8 cellular contexts compared by ENCODE assay signal in the genomic region with DNA sequence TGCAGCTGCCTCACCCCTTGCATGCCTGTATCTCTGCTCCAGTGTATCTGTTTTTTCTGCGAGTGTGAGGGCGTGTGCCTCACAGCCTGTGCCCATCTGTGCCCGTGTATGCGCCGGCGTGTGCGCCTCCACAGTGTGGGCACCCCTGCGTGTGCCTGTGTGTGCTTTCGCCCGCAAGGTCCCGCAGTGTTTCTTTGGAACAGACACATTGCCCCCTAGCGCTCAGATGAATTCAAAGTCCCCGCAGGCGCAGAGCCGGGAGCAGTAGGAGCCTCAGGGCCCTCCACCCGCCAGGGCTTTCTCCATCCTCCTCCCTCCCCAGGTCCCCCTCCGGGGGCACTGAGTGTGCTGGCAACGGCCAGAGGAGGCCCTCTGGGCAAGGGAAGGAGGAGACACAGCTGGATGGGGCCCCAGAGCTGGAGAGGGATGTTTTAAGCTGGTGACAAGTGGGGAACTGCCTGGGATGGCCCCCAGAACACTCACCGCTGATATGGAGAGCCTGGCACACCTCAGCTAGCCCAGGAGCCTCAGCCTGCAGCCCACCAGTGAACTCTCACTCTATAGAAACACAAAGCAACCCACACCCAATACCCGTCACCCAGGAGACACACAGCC. TPM values are rescaled to one million over a fixed set of nuclear protein-coding genes. Genes with fewer than 3 reads are reported as not detected.
DNase-seq lines count a peak whose midpoint lies in the region; ATAC-seq and TF ChIP-seq lines count a peak whose summit lies in the region.

No MANE protein-coding gene starts in this region.

- peaks cover 14% of the 10 kb centered on the region for H3K27me3 ChIP-seq in lower lobe of right lung (ENCODE audit: low read depth)

- TF ChIP-seq CTCF in choroid plexus epithelial cell (conservative IDR thresholded peaks at IDR 0.05; ENCODE audit: low read depth, low read length) (peak; percentile 80), lower lobe of right lung (IDR thresholded peaks at IDR 0.05) (peak; percentile 72)

- ATAC-seq in lower lobe of right lung (peak; percentile 43 to 53), HG02798 (IDR thresholded peaks at IDR 0.05; ENCODE audit: poor library complexity, unreplicated experiment) (no peak)

- H3K4me1 ChIP-seq in lower lobe of right lung, result peaks cover 27% of the 10 kb centered on the region

- H3K4me3 ChIP-seq in choroid plexus epithelial cell (ENCODE audit: low read depth, low read length) (no peak overlapping the region), lower lobe of right lung (no peak overlapping the region)

- H3K9me3 ChIP-seq in lower lobe of right lung, result no peaks in the 10 kb centered on the region

- DNase-seq in NCI-H82 (lab: John Stamatoyannopoulos, UW), result peak; percentile 68
- DNase-seq in NCI-H82 treated with DMSO at 0.1 percent for 48 hours (lab: John Stamatoyannopoulos, UW; ENCODE audit: unreplicated experiment), result no peak
- peak; percentile 6 for DNase-seq in NCI-H146 treated with DMSO at 0.1 percent for 48 hours (lab: John Stamatoyannopoulos, UW; ENCODE audit: unreplicated experiment)
- peak; percentile 26 for DNase-seq in activated CD4-positive, alpha-beta T cell treated with anti-CD3 and anti-CD28 coated beads for 1 hour
- peak; percentile 80 for DNase-seq in choroid plexus epithelial cell (ENCODE audit: low read depth)
- DNase-seq in lower lobe of right lung, result no peak
- peak; percentile 70 for DNase-seq in stimulated activated CD8-positive, alpha-beta memory T cell treated with anti-CD3 and anti-CD28 coated beads, Interleukin-4, amount 100 ng/mL, for 48 hours

- no peaks in the 10 kb centered on the region for H3K36me3 ChIP-seq in lower lobe of right lung

- intact Hi-C loops in lower lobe of right lung (cut with DNase I), result no loop called here

- no peak overlapping the region for H3K27ac ChIP-seq in lower lobe of right lung

RNA-seq across cellular contexts. Expression of a gene that starts 3.2 kb away (rescaled TPM):
- total RNA-seq in lower lobe of right lung, result 6.5 TPM

Comparison
In these comparisons a context has a peak if more than half of its experiments do, and no peak if none do; other contexts are left out.
1. DNase-seq: peak in NCI-H82 (single experiment), NCI-H146 treated with DMSO at 0.1 percent for 48 hours (single experiment), activated CD4-positive, alpha-beta T cell treated with anti-CD3 and anti-CD28 coated beads for 1 hour (single experiment), choroid plexus epithelial cell (single experiment) and stimulated activated CD8-positive, alpha-beta memory T cell treated with anti-CD3 and anti-CD28 coated beads, Interleukin-4, amount 100 ng/mL, for 48 hours (single experiment); none in NCI-H82 treated with DMSO at 0.1 percent for 48 hours (single experiment) and lower lobe of right lung (single experiment).